In genomic region chr7:85471740-85472139, GRCh38 we compare ENCODE assay signal across 12 cellular contexts.
DNase-seq lines count a peak whose midpoint lies in the region; ATAC-seq lines count a peak whose summit lies in the region.
"Had no signal": no experiment of that assay in that cellular context is flagged by ENCODE, and none has a peak within 500 bp of the region (broad histone marks: within the 10 kb centered on the region; RNA-seq: fewer than 3 reads in every experiment).

No MANE protein-coding gene starts in this region.

- H3K27me3 Mint-ChIP-seq in naive thymus-derived CD4-positive, alpha-beta T cell = peaks cover 0 to 6% (median 0%) of the 10 kb centered on the region in 5 donors
- H3K27me3 Mint-ChIP-seq: brain had no signal

- H3K9me3 Mint-ChIP-seq in naive thymus-derived CD4-positive, alpha-beta T cell = peaks cover 0 to 7% (median 0%) of the 10 kb centered on the region in 11 donors
- H3K9me3 Mint-ChIP-seq: brain had no signal

- H3K27ac ChIP-seq in SJSA1 = peak overlapping the region; percentile 20
- no peak overlapping the region for H3K27ac ChIP-seq in naive thymus-derived CD4-positive, alpha-beta T cell (ENCODE audit: low read depth, low read length)
- H3K27ac ChIP-seq: heart left ventricle, pancreas had no signal

- H3K9me3 ChIP-seq in SJSA1 (replicated peaks) = no peaks in the 10 kb centered on the region
- H3K9me3 ChIP-seq in naive thymus-derived CD4-positive, alpha-beta T cell (ENCODE audit: control insufficient read depth in 2 of 3, low read length in 3 of 3) = no peaks in the 10 kb centered on the region
- H3K9me3 ChIP-seq: heart left ventricle, pancreas had no signal

- DNase-seq in SJSA1 (ENCODE audit: low read depth in 1 of 2, low spot score in 2 of 2) (peak; percentile 43 to 74), glomerular visceral epithelial cell (ENCODE audit: extremely low spot score) (no peak), DMS 273 (lab: John Stamatoyannopoulos, UW; ENCODE audit: unreplicated experiment) (no peak), OCI-M2 (lab: John Stamatoyannopoulos, UW; ENCODE audit: unreplicated experiment) (no peak)
- no peak for DNase-seq in naive thymus-derived CD4-positive, alpha-beta T cell
- DNase-seq: heart left ventricle, NCI-H2081 treated with DMSO at 0.1 percent for 48 hours, pancreas had no signal

- peaks cover 0 to 10% (median 0%) of the 10 kb centered on the region in 7 donors for H3K4me1 Mint-ChIP-seq in naive thymus-derived CD4-positive, alpha-beta T cell

- no peak overlapping the region for H3K4me3 ChIP-seq in SJSA1
- H3K4me3 ChIP-seq in naive thymus-derived CD4-positive, alpha-beta T cell (ENCODE audit: low read length) = no peak overlapping the region
- H3K4me3 ChIP-seq: heart left ventricle, pancreas had no signal

- ATAC-seq in GM18511 (IDR thresholded peaks at IDR 0.05; ENCODE audit: unreplicated experiment) (peak; percentile 44), HG02852 (IDR thresholded peaks at IDR 0.05; ENCODE audit: unreplicated experiment) (peak; percentile 37), HG03175 (IDR thresholded peaks at IDR 0.05; ENCODE audit: unreplicated experiment) (no peak)
- ATAC-seq in naive thymus-derived CD4-positive, alpha-beta T cell = peak; percentile 36
- ATAC-seq: heart left ventricle had no signal

- CTCF ChIA-PET in naive thymus-derived CD4-positive, alpha-beta T cell (lab: Charles Lee) = no interaction called here

- H3K36me3 Mint-ChIP-seq in naive thymus-derived CD4-positive, alpha-beta T cell = no peaks in the 10 kb centered on the region
- H3K36me3 Mint-ChIP-seq: brain had no signal

- H3K27ac Mint-ChIP-seq in naive thymus-derived CD4-positive, alpha-beta T cell = no peak overlapping the region
- H3K27ac Mint-ChIP-seq: brain had no signal

- H3K36me3 ChIP-seq in SJSA1 = no peaks in the 10 kb centered on the region
- no peaks in the 10 kb centered on the region for H3K36me3 ChIP-seq in naive thymus-derived CD4-positive, alpha-beta T cell (ENCODE audit: control insufficient read depth in 2 of 3, insufficient read depth in 3 of 3, low read length in 3 of 3)
- H3K36me3 ChIP-seq: heart left ventricle, pancreas had no signal

- no peak overlapping the region for H3K4me3 Mint-ChIP-seq in naive thymus-derived CD4-positive, alpha-beta T cell
- H3K4me3 Mint-ChIP-seq: brain had no signal

- POLR2A ChIA-PET in naive thymus-derived CD4-positive, alpha-beta T cell (lab: Charles Lee) = no interaction called here

- peaks cover 13% of the 10 kb centered on the region for H3K4me1 ChIP-seq in SJSA1 (replicated peaks)
- H3K4me1 ChIP-seq in naive thymus-derived CD4-positive, alpha-beta T cell (ENCODE audit: control insufficient read depth in 2 of 2, insufficient read depth in 2 of 2, low read length in 2 of 2) = no peaks in the 10 kb centered on the region
- H3K4me1 ChIP-seq: heart left ventricle, pancreas had no signal

- no peaks in the 10 kb centered on the region for H3K27me3 ChIP-seq in SJSA1 (replicated peaks)
- no peaks in the 10 kb centered on the region for H3K27me3 ChIP-seq in naive thymus-derived CD4-positive, alpha-beta T cell (ENCODE audit: control insufficient read depth in 2 of 2, insufficient read depth in 2 of 2, low read length in 2 of 2)
- H3K27me3 ChIP-seq: heart left ventricle, pancreas had no signal

- intact Hi-C loops in naive thymus-derived CD4-positive, alpha-beta T cell (cut with micrococcal nuclease) = no loop called here

Comparison
In these comparisons a context has a peak if more than half of its experiments do, and no peak if none do; other contexts are left out.
1. DNase-seq: peak in SJSA1 (2 of 2); none in naive thymus-derived CD4-positive, alpha-beta T cell (0 of 9), glomerular visceral epithelial cell (single experiment), DMS 273 (single experiment) and OCI-M2 (single experiment).